ENCODE assay signal across 10 cellular contexts in genomic region chr22:40853961-40854360, GRCh38. TPM values are rescaled to one million over a fixed set of nuclear protein-coding genes. Genes with fewer than 3 reads are reported as not detected.
A peak's percentile ranks its signal among the peaks of the same experiment; 100 is the strongest.
DNase-seq lines count a peak whose midpoint lies in the region; ATAC-seq and TF ChIP-seq lines count a peak whose summit lies in the region.
"Had no signal": no experiment of that assay in that cellular context is flagged by ENCODE, and none has a peak within 500 bp of the region (broad histone marks: within the 10 kb centered on the region; RNA-seq: fewer than 3 reads in every experiment).

No MANE protein-coding gene starts in this region.

- intact Hi-C loops in activated CD4-positive, alpha-beta T cell treated with anti-CD3 and anti-CD28 coated beads for 36 hours (cut with DNase I, micrococcal nuclease) = no loop called here

- peak overlapping the region; percentile 97 for H3K4me3 Mint-ChIP-seq in activated CD4-positive, alpha-beta T cell treated with anti-CD3 and anti-CD28 coated beads for 36 hours
- H3K4me3 Mint-ChIP-seq in T-cell = peak overlapping the region; percentile 31 to 98 (median 36)

- no peak for ATAC-seq in activated CD4-positive, alpha-beta T cell treated with anti-CD3 and anti-CD28 coated beads for 36 hours
- ATAC-seq in T-cell (replicated peaks in 1 of 4) (no peak), foreskin keratinocyte (no peak), GM19023 (IDR thresholded peaks at IDR 0.05; ENCODE audit: unreplicated experiment) (no peak), HG02678 (IDR thresholded peaks at IDR 0.05; ENCODE audit: unreplicated experiment) (no peak)

- H3K36me3 ChIP-seq in subcutaneous abdominal adipose tissue (ENCODE audit: control insufficient read depth in 5 of 5, insufficient read depth in 5 of 5, low read length in 5 of 5) = peaks cover 4 to 16% (median 8%) of the 10 kb centered on the region in 5 donors

- no peak for TF ChIP-seq CTCF in foreskin keratinocyte (conservative IDR thresholded peaks at IDR 0.05)

- peak overlapping the region; percentile 1 to 99 (median 98) for H3K9ac ChIP-seq in subcutaneous abdominal adipose tissue (ENCODE audit: low read length in 5 of 5)

- no peak for DNase-seq in activated CD4-positive, alpha-beta T cell treated with anti-CD3 and anti-CD28 coated beads for 36 hours
- no peak for DNase-seq in activated CD4-positive, alpha-beta T cell treated with anti-CD3 and anti-CD28 coated beads for 48 hours
- DNase-seq in T-cell = no peak
- peak in 1 of 2 donors; percentile 4 for DNase-seq in foreskin keratinocyte
- DNase-seq in NCI-H146 treated with DMSO at 0.1 percent for 48 hours (lab: John Stamatoyannopoulos, UW; ENCODE audit: unreplicated experiment) = no peak
- DNase-seq: KG1 had no signal

- CTCF ChIA-PET in activated CD4-positive, alpha-beta T cell treated with anti-CD3 and anti-CD28 coated beads for 36 hours (lab: Charles Lee) = interaction anchor here (0.6 to 1.3 kb wide), 6 partner anchors 19 to 651 kb away, joined by 3 to 5 read pairs (median 4); no protein-coding TSS in a partner anchor
- CTCF ChIA-PET in T-cell (lab: Charles Lee) = interaction anchor here in 1 of 2 donors (1.4 kb wide), 1 partner anchor 45 kb away, joined by 4 read pairs; no protein-coding TSS in a partner anchor

- POLR2A ChIA-PET in activated CD4-positive, alpha-beta T cell treated with anti-CD3 and anti-CD28 coated beads for 36 hours (lab: Charles Lee) = interaction anchor here (0.9 kb wide), 1 partner anchor 45 kb away, joined by 4 read pairs; no protein-coding TSS in a partner anchor
- POLR2A ChIA-PET in T-cell (lab: Charles Lee) = interaction anchor here in 1 of 2 donors (0.6 kb wide), 1 partner anchor 127 kb away, joined by 3 read pairs; no protein-coding TSS in a partner anchor

- H3K9me3 Mint-ChIP-seq in activated CD4-positive, alpha-beta T cell treated with anti-CD3 and anti-CD28 coated beads for 36 hours (ENCODE audit: low read depth) = no peaks in the 10 kb centered on the region
- no peaks in the 10 kb centered on the region for H3K9me3 Mint-ChIP-seq in T-cell

- peak overlapping the region in 1 of 5 donors; percentile 14 for H3K4me3 ChIP-seq in subcutaneous abdominal adipose tissue (ENCODE audit: low read depth in 1 of 5, low read length in 5 of 5)

- H3K9me3 ChIP-seq in subcutaneous abdominal adipose tissue (ENCODE audit: control insufficient read depth in 5 of 5, low read length in 5 of 5) = no peaks in the 10 kb centered on the region

- H3K36me3 Mint-ChIP-seq in activated CD4-positive, alpha-beta T cell treated with anti-CD3 and anti-CD28 coated beads for 36 hours (ENCODE audit: low read depth) = peaks cover 34% of the 10 kb centered on the region
- peaks cover 14% of the 10 kb centered on the region for H3K36me3 Mint-ChIP-seq in T-cell

- H3K4me1 Mint-ChIP-seq in activated CD4-positive, alpha-beta T cell treated with anti-CD3 and anti-CD28 coated beads for 36 hours = peaks cover 58% of the 10 kb centered on the region
- peaks cover 64 to 69% (median 67%) of the 10 kb centered on the region in 3 donors for H3K4me1 Mint-ChIP-seq in T-cell

- H3K27ac ChIP-seq in foreskin keratinocyte = peak overlapping the region; percentile 97
- peak overlapping the region; percentile 100 for H3K27ac ChIP-seq in subcutaneous abdominal adipose tissue (ENCODE audit: low read depth, low read length)

- no peaks in the 10 kb centered on the region for H3K27me3 Mint-ChIP-seq in activated CD4-positive, alpha-beta T cell treated with anti-CD3 and anti-CD28 coated beads for 36 hours
- no peaks in the 10 kb centered on the region for H3K27me3 Mint-ChIP-seq in T-cell

- H3K27me3 ChIP-seq in foreskin keratinocyte (no peaks in the 10 kb centered on the region), subcutaneous abdominal adipose tissue (ENCODE audit: control insufficient read depth in 5 of 5, insufficient read depth in 4 of 5, low read length in 5 of 5) (no peaks in the 10 kb centered on the region)

- H3K4me1 ChIP-seq in foreskin keratinocyte (peaks cover 29% of the 10 kb centered on the region), subcutaneous abdominal adipose tissue (ENCODE audit: control insufficient read depth in 5 of 5, insufficient read depth in 5 of 5, low read length in 5 of 5) (peaks cover 3 to 69% (median 54%) of the 10 kb centered on the region in 5 donors)

- peak overlapping the region; percentile 57 for H3K27ac Mint-ChIP-seq in activated CD4-positive, alpha-beta T cell treated with anti-CD3 and anti-CD28 coated beads for 36 hours
- H3K27ac Mint-ChIP-seq in T-cell = peak overlapping the region in 1 of 2 donors; percentile 61

RNA-seq across cellular contexts. Expression of gene ST13, which starts 2.5 kb away (rescaled TPM):
- 100 to 1,000 TPM; 260 to 297 TPM for total RNA-seq in activated CD4-positive, alpha-beta T cell treated with anti-CD3 and anti-CD28 coated beads for 36 hours
- 100 to 1,000 TPM; 135 to 186 (median 140) TPM for total RNA-seq in T-cell
- total RNA-seq in foreskin keratinocyte = 183 and 211 TPM in 2 replicates
- polyA plus RNA-seq in foreskin keratinocyte = 112 and 144 TPM in 2 replicates

RNA-seq across cellular contexts. Expression of gene XPNPEP3, which starts 3.0 kb away (rescaled TPM):
- total RNA-seq in activated CD4-positive, alpha-beta T cell treated with anti-CD3 and anti-CD28 coated beads for 36 hours = 10 to 100 TPM; 21.5 to 25.8 TPM
- total RNA-seq in T-cell (10 to 100 TPM; 15.1 to 20.7 (median 15.8) TPM), foreskin keratinocyte (15.0 and 16.6 TPM in 2 replicates)
- polyA plus RNA-seq in foreskin keratinocyte = 5.1 and 6.8 TPM in 2 replicates

RNA-seq across cellular contexts. Expression of gene DNAJB7, which starts 8.0 kb away (rescaled TPM):
- not detected for total RNA-seq in activated CD4-positive, alpha-beta T cell treated with anti-CD3 and anti-CD28 coated beads for 36 hours
- total RNA-seq in T-cell (not detected), foreskin keratinocyte (not detected in 2 replicates)
- not detected in 2 replicates for polyA plus RNA-seq in foreskin keratinocyte
- total RNA-seq: urinary bladder had no signal
- polyA plus RNA-seq: urinary bladder had no signal

RNA-seq across cellular contexts. Expression of gene SLC25A17, which starts 34.8 kb away (rescaled TPM):
- total RNA-seq in activated CD4-positive, alpha-beta T cell treated with anti-CD3 and anti-CD28 coated beads for 36 hours = 10 to 100 TPM; 23.3 to 29.7 TPM
- total RNA-seq in T-cell = 10 to 100 TPM in 4 of 5 donors, 1 to 10 TPM in 1; 8.9 to 14.2 (median 12.7) TPM
- total RNA-seq in foreskin keratinocyte = 24.1 and 27.3 TPM in 2 replicates
- 23.0 and 27.7 TPM in 2 replicates for polyA plus RNA-seq in foreskin keratinocyte
